In the genomic region with DNA sequence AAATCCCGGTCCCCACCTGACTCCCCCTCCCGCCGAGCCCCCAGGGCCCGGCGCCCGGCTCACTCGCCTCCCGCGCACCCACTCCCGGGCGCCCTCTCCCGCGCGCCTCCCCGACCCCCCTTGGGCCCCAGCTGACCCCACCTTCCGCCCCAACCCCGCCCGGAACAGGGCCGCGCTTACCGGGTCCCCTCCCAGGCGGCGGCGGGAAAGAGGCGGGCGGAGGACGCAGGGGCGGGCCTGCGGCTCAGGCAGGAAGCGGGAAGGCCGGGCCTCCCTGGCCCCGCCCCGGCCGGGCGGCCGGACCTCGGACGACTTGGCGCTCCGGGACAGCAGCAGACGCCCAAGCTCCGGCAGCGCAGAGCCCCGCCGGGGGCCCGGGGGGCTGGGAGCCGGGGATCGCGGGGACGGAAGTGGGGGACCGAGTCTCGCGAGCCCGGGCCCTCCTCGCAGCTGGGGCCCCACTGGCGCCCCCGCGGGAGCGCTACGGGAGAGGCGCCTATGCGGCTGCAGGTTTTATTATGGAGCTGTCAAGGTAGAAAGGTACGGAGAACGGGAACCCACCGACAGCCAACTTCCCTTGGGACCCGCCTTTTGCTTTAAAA, we compare ENCODE assay signal across 8 cellular contexts. TPM values are rescaled to one million over a fixed set of nuclear protein-coding genes. Genes with fewer than 3 reads are reported as not detected.
DNase-seq lines count a peak whose midpoint lies in the region; ATAC-seq and TF ChIP-seq lines count a peak whose summit lies in the region.

Gene SLC41A3 (minus strand): TSS at position 212 of the 602 bp plus-strand sequence. CDS start 15,905 bp downstream, outside the sequence.

- H3K4me1 Mint-ChIP-seq in WTC11, result peaks cover 13% of the 10 kb centered on the region

- H3K4me3 ChIP-seq in cardiac fibroblast (replicated peaks in 1 of 2; ENCODE audit: low read depth in 2 of 2, low read length in 2 of 2) (peak within 1 kb of the TSS; percentile 67 to 68), spleen (peak within 1 kb of the TSS; percentile 58 to 84 (median 66))

- TF ChIP-seq POLR2A in spleen (IDR thresholded peaks at IDR 0.05), result peak in 1 of 3 donors; percentile 37

- H3K36me3 Mint-ChIP-seq in WTC11, result peaks cover 23% of the 10 kb centered on the region

- WGBS in spleen, 5 donors, result 0 to 1% (median 1%) methylated on average over 4 to 66 of the region's 66 CpGs

- POLR2A ChIA-PET in WTC11 (lab: Charles Lee), result no interaction called here

- peaks cover 43% of the 10 kb centered on the region for H3K9me3 Mint-ChIP-seq in WTC11

- peak; percentile 67 for ATAC-seq in GM18870 (IDR thresholded peaks at IDR 0.05; ENCODE audit: unreplicated experiment)
- ATAC-seq in HG03103 (IDR thresholded peaks at IDR 0.05; ENCODE audit: low read depth, unreplicated experiment), result peak; percentile 89
- ATAC-seq in WTC11, result peak; percentile 97

- no peaks in the 10 kb centered on the region for H3K27me3 ChIP-seq in spleen (replicated peaks in 1 of 7)

- H3K27ac Mint-ChIP-seq in WTC11, result no peak within 1 kb of the TSS

- H3K27ac ChIP-seq in spleen, result peak within 1 kb of the TSS; percentile 73 to 94 (median 87)

- peaks cover 0 to 6% (median 0%) of the 10 kb centered on the region in 8 donors for H3K9me3 ChIP-seq in spleen

- peak; percentile 91 for DNase-seq in AG08395 (ENCODE audit: low spot score)
- peak; percentile 92 for DNase-seq in NCI-H2171 treated with DMSO at 0.1 percent for 48 hours (lab: John Stamatoyannopoulos, UW)
- DNase-seq in WTC11 (ENCODE audit: low spot score), result peak; percentile 85
- peak; percentile 68 to 86 for DNase-seq in cardiac fibroblast (ENCODE audit: low read depth in 2 of 2)
- DNase-seq in inferior parietal cortex (ENCODE audit: extremely low spot score), result peak; percentile 71
- peak; percentile 97 for DNase-seq in spleen

- H3K4me3 Mint-ChIP-seq in WTC11, result peak within 1 kb of the TSS; percentile 91

- H3K4me1 ChIP-seq in spleen, result peaks cover 0 to 30% (median 19%) of the 10 kb centered on the region in 6 donors

- no peaks in the 10 kb centered on the region for H3K36me3 ChIP-seq in spleen

- peaks cover 12% of the 10 kb centered on the region for H3K27me3 Mint-ChIP-seq in WTC11 (ENCODE audit: low read depth)

- no peak for TF ChIP-seq CTCF in WTC11 (IDR thresholded peaks at IDR 0.05)
- peak; percentile 39 for TF ChIP-seq CTCF in cardiac fibroblast (IDR thresholded peaks at IDR 0.05; ENCODE audit: low read depth, low read length)
- peak in 8 of 11 experiments; percentile 14 to 65 (median 48) for TF ChIP-seq CTCF in spleen (IDR thresholded peaks at IDR 0.05 in 8 of 11, conservative IDR thresholded peaks at IDR 0.05 in 3 of 11)

- intact Hi-C loops in spleen (cut with DNase I; ENCODE audit: low total_unique reads), result no loop called here

- CTCF ChIA-PET in WTC11 (lab: Charles Lee), result interaction anchor here (0.7 to 1.1 kb wide), 4 partner anchors 10 to 49 kb away, joined by 3 to 5 read pairs (median 4); no protein-coding TSS in a partner anchor

TF ChIP-seq in WTC11, 78 proteins besides CTCF, POLR2A, EP300 and RAD21:
- TF ChIP-seq SP1 (CRISPR knock-in tag; conservative IDR thresholded peaks at IDR 0.05) (peak; percentile 75), E2F5 (CRISPR knock-in tag; IDR thresholded peaks at IDR 0.05) (peak; percentile 92), ZNF423 (CRISPR knock-in tag; IDR thresholded peaks at IDR 0.05) (peak; percentile 91), FOXJ3 (CRISPR knock-in tag; IDR thresholded peaks at IDR 0.05; ENCODE audit: borderline replicate concordance) (no peak), MAX (CRISPR knock-in tag; IDR thresholded peaks at IDR 0.05) (0 out of 2 replicates have a peak, but pooled peaks have one; percentile 23)
- TF ChIP-seq, protein P1, sequence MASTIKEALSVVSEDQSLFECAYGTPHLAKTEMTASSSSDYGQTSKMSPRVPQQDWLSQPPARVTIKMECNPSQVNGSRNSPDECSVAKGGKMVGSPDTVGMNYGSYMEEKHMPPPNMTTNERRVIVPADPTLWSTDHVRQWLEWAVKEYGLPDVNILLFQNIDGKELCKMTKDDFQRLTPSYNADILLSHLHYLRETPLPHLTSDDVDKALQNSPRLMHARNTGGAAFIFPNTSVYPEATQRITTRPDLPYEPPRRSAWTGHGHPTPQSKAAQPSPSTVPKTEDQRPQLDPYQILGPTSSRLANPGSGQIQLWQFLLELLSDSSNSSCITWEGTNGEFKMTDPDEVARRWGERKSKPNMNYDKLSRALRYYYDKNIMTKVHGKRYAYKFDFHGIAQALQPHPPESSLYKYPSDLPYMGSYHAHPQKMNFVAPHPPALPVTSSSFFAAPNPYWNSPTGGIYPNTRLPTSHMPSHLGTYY (CRISPR knock-in tag; IDR thresholded peaks at IDR 0.05), result no peak

RNA-seq across cellular contexts. Expression of gene SLC41A3, which starts in this region (rescaled TPM):
- 28.1 to 33.5 TPM (median 28.4 TPM) in 3 replicates for total RNA-seq in WTC11 (2021)
- 10 to 100 TPM; 28.9 to 43.7 (median 35.7) TPM for total RNA-seq in spleen
- 10 to 100 TPM; 16.3 to 19.9 (median 19.4) TPM for polyA plus RNA-seq in spleen

Comparison
In these comparisons a context has a peak if more than half of its experiments do, and no peak if none do; other contexts are left out.
1. Peak in every context shown above with its lines: DNase-seq, ATAC-seq, H3K4me3 ChIP-seq and H3K27ac ChIP-seq.